25 cellular contexts compared by ENCODE assay signal in the genomic region with DNA sequence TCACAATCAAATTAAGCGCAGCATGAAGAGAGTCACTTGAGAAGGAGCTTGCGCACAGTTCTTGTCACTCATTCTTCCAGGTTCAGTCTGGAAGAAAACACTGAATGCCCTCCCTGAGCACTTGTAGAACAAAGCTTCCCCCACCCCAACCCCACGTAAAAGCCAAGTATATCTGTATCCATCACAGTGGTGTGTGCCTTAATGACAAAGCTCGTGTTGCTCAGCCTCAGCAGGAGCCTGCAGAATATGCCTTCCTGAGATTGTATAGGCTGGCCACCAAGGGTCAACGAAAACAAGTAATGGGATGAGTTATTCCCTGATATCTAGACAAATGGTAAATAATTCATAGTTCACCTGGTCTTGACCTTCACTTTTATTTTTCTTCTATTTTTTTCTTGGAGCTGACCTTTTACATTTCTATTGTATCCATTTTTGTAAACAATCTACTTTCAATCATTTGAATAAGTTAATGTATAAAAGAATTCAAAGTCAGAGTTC.
"Had no signal": no experiment of that assay in that cellular context is flagged by ENCODE, and none has a peak within 500 bp of the region (broad histone marks: within the 10 kb centered on the region; RNA-seq: fewer than 3 reads in every experiment).

No MANE protein-coding gene starts in this region.

- H3K27me3 ChIP-seq: colonic mucosa, gastrocnemius medialis, heart left ventricle, right lobe of liver, stomach, suprapubic skin, tibial nerve had no signal

- ATAC-seq: activated CD4-positive, CD25-positive, alpha-beta regulatory T cell treated with anti-CD3 and anti-CD28 coated beads, Interleukin-2, amount 50 U/mL, for 24 hours; activated CD8-positive, alpha-beta memory T cell treated with anti-CD3 and anti-CD28 coated beads, Interleukin-2, amount 10 ng/mL, durations not matched to agents 7 days and 5 days; activated CD8-positive, alpha-beta T cell treated with anti-CD3 and anti-CD28 coated beads for 36 hours; gastrocnemius medialis; heart left ventricle; lower lobe of right lung; stimulated activated memory B cell treated with anti-CD40 and anti-IgM and Interleukin-4, amounts not matched to agents 10 μg/mL and 1 μg/mL and 100 μg/mL, for 72 hours had no signal

- H3K4me3 ChIP-seq: colonic mucosa, esophagus squamous epithelium, gastrocnemius medialis, heart left ventricle, lower lobe of right lung, mucosa of descending colon, right lobe of liver, skin epidermis, stomach, suprapubic skin, tibial nerve had no signal

- H3K36me3 ChIP-seq: colonic mucosa, esophagus squamous epithelium, gastrocnemius medialis, heart left ventricle, lower lobe of right lung, right lobe of liver, stomach, suprapubic skin, tibial nerve had no signal

- H3K4me1 ChIP-seq: esophagus squamous epithelium, lower lobe of right lung, right lobe of liver, suprapubic skin had no signal

- H3K27ac ChIP-seq: colonic mucosa, esophagus squamous epithelium, gastrocnemius medialis, heart left ventricle, lower lobe of right lung, right lobe of liver, skin epidermis, stomach, suprapubic skin, tibial nerve had no signal

- DNase-seq: activated CD4-positive, alpha-beta T cell treated with anti-CD3 and anti-CD28 coated beads, Interleukin-2, amount 10 ng/mL, durations not matched to agents 7 days and 5 days; activated CD8-positive, alpha-beta memory T cell treated with anti-CD3 and anti-CD28 coated beads, Interleukin-2, amount 10 ng/mL, durations not matched to agents 7 days and 5 days; activated CD8-positive, alpha-beta T cell treated with anti-CD3 and anti-CD28 coated beads for 36 hours; activated effector memory CD4-positive, alpha-beta T cell treated with anti-CD3 and anti-CD28 coated beads, Interleukin-2, amount 50 U/mL, for 16 hours; activated naive CD4-positive, alpha-beta T cell treated with anti-CD3 and anti-CD28 coated beads, Interleukin-2, amount 10 ng/mL, durations not matched to agents 7 days and 5 days; activated T-cell treated with anti-CD3 and anti-CD28 coated beads for 4 hours; amygdala; colonic mucosa; esophagus squamous epithelium; gastrocnemius medialis; heart left ventricle; lower lobe of right lung; mucosa of descending colon; posterior cingulate gyrus; right lobe of liver; stimulated activated CD4-positive, alpha-beta T cell treated with anti-CD3 and anti-CD28 coated beads, Interleukin-2, amount 100 ng/mL, for 24 hours; stomach had no signal

- FAIRE-seq: bronchial epithelial cell, keratinocyte, urothelium cell line had no signal

- H3K9me3 ChIP-seq: colonic mucosa, esophagus squamous epithelium, gastrocnemius medialis, lower lobe of right lung, mucosa of descending colon, right lobe of liver, stomach, suprapubic skin, tibial nerve had no signal
